ENCODE assay signal across 9 cellular contexts in genomic region chr6:41424370-41425058, GRCh38.
DNase-seq lines count a peak whose midpoint lies in the region; ATAC-seq and TF ChIP-seq lines count a peak whose summit lies in the region.
"Had no signal": no experiment of that assay in that cellular context is flagged by ENCODE, and none has a peak within 500 bp of the region (broad histone marks: within the 10 kb centered on the region; RNA-seq: fewer than 3 reads in every experiment).

No MANE protein-coding gene starts in this region.

- peaks cover 0 to 15% (median 0%) of the 10 kb centered on the region in 3 donors for H3K27me3 ChIP-seq in psoas muscle (ENCODE audit: insufficient read depth in 3 of 3, low read length in 2 of 3)
- no peaks in the 10 kb centered on the region for H3K27me3 ChIP-seq in vagina

- WGBS in psoas muscle, 3 donors, result 7 to 11% (median 8%) methylated on average over 4 of the region's 4 CpGs

- no peak overlapping the region for H3K27ac ChIP-seq in psoas muscle
- H3K27ac ChIP-seq in vagina, result no peak overlapping the region
- H3K27ac ChIP-seq: skin epidermis had no signal

- DNase-seq in NAMALWA (ENCODE audit: low spot score) (peak; percentile 87), SKM-1 treated with dmso at 0.1 percent for 144 hours (lab: John Stamatoyannopoulos, UW; ENCODE audit: unreplicated experiment) (peak; percentile 63), Right ventricle myocardium inferior (ENCODE audit: missing footprints) (no peak), psoas muscle (peak; percentile 74 to 79), vagina (ENCODE audit: extremely low spot score in 2 of 2) (no peak)
- DNase-seq in activated naive CD4-positive, alpha-beta T cell treated with anti-CD3 and anti-CD28 coated beads, Interleukin-2, amount 50 U/mL, for 16 hours, result peak; percentile 79

- ATAC-seq in Right ventricle myocardium inferior (peak; percentile 39), psoas muscle (peak; percentile 55 to 75 (median 66)), HG03196 (IDR thresholded peaks at IDR 0.05; ENCODE audit: unreplicated experiment) (no peak)

- H3K4me1 ChIP-seq in psoas muscle (peaks cover 6% of the 10 kb centered on the region), vagina (peaks cover 26% of the 10 kb centered on the region)

- H3K36me3 ChIP-seq in psoas muscle (ENCODE audit: insufficient read depth in 1 of 2, low read depth in 1 of 2) (no peaks in the 10 kb centered on the region), vagina (no peaks in the 10 kb centered on the region)

- H3K9me3 ChIP-seq in psoas muscle (no peaks in the 10 kb centered on the region), vagina (no peaks in the 10 kb centered on the region)

- TF ChIP-seq POLR2A in vagina (IDR thresholded peaks at IDR 0.05), result no peak

- TF ChIP-seq CTCF in GM12872 (IDR thresholded peaks at IDR 0.05; ENCODE audit: insufficient read depth, low read depth, low read length) (peak; percentile 88), psoas muscle (IDR thresholded peaks at IDR 0.05) (peak; percentile 83), vagina (IDR thresholded peaks at IDR 0.05) (peak; percentile 54 to 79 (median 77))

- intact Hi-C loops in Right ventricle myocardium inferior (cut with DNase I), result loop anchor here (1.0 to 5.0 kb wide), 4 partner anchors 33 to 258 kb away; no protein-coding TSS in a partner anchor
- intact Hi-C loops in psoas muscle (cut with DNase I), result loop anchor here (1.0 to 5.0 kb wide), 4 partner anchors 57 to 258 kb away; no protein-coding TSS in a partner anchor
- intact Hi-C loops in vagina (cut with DNase I), result loop anchor here (5.0 to 10.0 kb wide), 2 partner anchors 80 to 168 kb away; no protein-coding TSS in a partner anchor

- H3K4me3 ChIP-seq in psoas muscle, result no peak overlapping the region
- no peak overlapping the region for H3K4me3 ChIP-seq in vagina
- H3K4me3 ChIP-seq: skin epidermis had no signal

Comparison
In these comparisons a context has a peak if more than half of its experiments do, and no peak if none do; other contexts are left out.
1. DNase-seq: peak in NAMALWA (single experiment), SKM-1 treated with dmso at 0.1 percent for 144 hours (single experiment), activated naive CD4-positive, alpha-beta T cell treated with anti-CD3 and anti-CD28 coated beads, Interleukin-2, amount 50 U/mL, for 16 hours (single experiment) and psoas muscle (2 of 2); none in Right ventricle myocardium inferior (single experiment) and vagina (0 of 2).
2. Peak in every context shown above with its lines, with median percentiles within 50 percentile points of each other: CTCF ChIP-seq.